9 cellular contexts compared by ENCODE assay signal in the genomic region with DNA sequence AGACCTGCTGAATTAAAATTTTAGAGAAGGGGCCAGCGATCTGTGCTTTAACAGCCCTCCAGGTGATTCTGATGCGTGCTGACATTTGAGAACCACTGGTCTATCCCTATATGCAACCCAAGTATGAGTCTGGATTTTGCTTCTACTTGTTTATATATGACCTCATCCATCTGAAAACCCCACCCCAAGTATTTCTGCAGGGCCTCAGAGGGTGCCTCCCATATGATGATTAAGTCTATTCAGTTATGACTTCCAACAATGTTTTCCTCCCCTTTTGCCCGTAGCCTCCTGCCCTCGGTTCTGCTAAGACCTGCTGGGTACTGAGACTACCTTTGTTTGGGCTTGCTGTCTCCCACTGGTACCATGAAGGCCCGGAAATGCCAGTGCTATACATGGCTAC.
"Had no signal": no experiment of that assay in that cellular context is flagged by ENCODE, and none has a peak within 500 bp of the region (broad histone marks: within the 10 kb centered on the region; RNA-seq: fewer than 3 reads in every experiment).

No MANE protein-coding gene starts in this region.

- H3K4me1 Mint-ChIP-seq: GM23338, H9 had no signal

- H2AFZ ChIP-seq: GM23338 had no signal

- H3K9me3 Mint-ChIP-seq: GM23338 had no signal

- H3K4me2 ChIP-seq: GM23338 had no signal

- ATAC-seq: GM23338, K562 had no signal

- H3K27ac Mint-ChIP-seq: GM23338, H9 had no signal

- DNase-seq: H9, HCEC 1CT, IMR-90, KG1 had no signal

- H3K4me3 ChIP-seq: GM23338, K562 had no signal

- H3K4me3 Mint-ChIP-seq: GM23338, H9 had no signal

- FAIRE-seq: H1, H54, HTR-8/SVneo, K562 had no signal
